In the genomic region with DNA sequence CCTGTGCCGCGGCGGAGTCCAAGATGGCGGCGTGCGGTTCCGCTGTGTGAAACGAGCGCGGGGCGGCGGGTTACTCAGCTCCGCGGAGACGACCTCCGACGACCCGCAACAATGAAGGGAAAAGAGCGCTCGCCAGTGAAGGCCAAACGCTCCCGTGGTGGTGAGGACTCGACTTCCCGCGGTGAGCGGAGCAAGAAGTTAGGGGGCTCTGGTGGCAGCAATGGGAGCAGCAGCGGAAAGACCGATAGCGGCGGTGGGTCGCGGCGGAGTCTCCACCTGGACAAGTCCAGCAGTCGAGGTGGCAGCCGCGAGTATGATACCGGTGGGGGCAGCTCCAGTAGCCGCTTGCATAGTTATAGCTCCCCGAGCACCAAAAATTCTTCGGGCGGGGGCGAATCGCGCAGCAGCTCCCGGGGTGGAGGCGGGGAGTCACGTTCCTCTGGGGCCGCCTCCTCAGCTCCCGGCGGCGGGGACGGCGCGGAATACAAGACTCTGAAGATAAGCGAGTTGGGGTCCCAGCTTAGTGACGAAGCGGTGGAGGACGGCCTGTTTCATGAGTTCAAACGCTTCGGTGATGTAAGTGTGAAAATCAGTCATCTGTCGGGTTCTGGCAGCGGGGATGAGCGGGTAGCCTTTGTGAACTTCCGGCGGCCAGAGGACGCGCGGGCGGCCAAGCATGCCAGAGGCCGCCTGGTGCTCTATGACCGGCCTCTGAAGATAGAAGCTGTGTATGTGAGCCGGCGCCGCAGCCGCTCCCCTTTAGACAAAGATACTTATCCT, we compare ENCODE assay signal across 9 cellular contexts. TPM values are rescaled to one million over a fixed set of nuclear protein-coding genes. Genes with fewer than 3 reads are reported as not detected.
DNase-seq lines count a peak whose midpoint lies in the region; ATAC-seq and TF ChIP-seq lines count a peak whose summit lies in the region.
"Had no signal": no experiment of that assay in that cellular context is flagged by ENCODE, and none has a peak within 500 bp of the region (broad histone marks: within the 10 kb centered on the region; RNA-seq: fewer than 3 reads in every experiment).

No MANE protein-coding gene starts in this region.

- TF ChIP-seq EP300 in gastroesophageal sphincter (IDR thresholded peaks at IDR 0.05), result no peak

- H3K36me3 Mint-ChIP-seq in activated T-helper 2 cell treated with anti-CD3 and anti-CD28 coated beads, Interferon-gamma antibody, Interleukin-2, Interleukin-4, amounts not matched to agents 10 μg/mL and 5 μg/mL and 100 μg/mL, durations not matched to agents 14 hours and 24 hours and 36 hours (ENCODE audit: low read depth), result peaks cover 49% of the 10 kb centered on the region

- peaks cover 56% of the 10 kb centered on the region for H3K4me1 Mint-ChIP-seq in activated T-helper 2 cell treated with anti-CD3 and anti-CD28 coated beads, Interferon-gamma antibody, Interleukin-2, Interleukin-4, amounts not matched to agents 10 μg/mL and 5 μg/mL and 100 μg/mL, durations not matched to agents 14 hours and 24 hours and 36 hours (ENCODE audit: low read depth)

- H3K79me2 ChIP-seq in parathyroid adenoma, result peaks cover 10% of the 10 kb centered on the region

- TF ChIP-seq POLR2A in gastroesophageal sphincter (IDR thresholded peaks at IDR 0.05) (peak; percentile 70 to 78), vagina (IDR thresholded peaks at IDR 0.05) (peak in 1 of 2 donors; percentile 79)

- no peak overlapping the region for H3K4me3 Mint-ChIP-seq in activated T-helper 2 cell treated with anti-CD3 and anti-CD28 coated beads, Interferon-gamma antibody, Interleukin-2, Interleukin-4, amounts not matched to agents 10 μg/mL and 5 μg/mL and 100 μg/mL, durations not matched to agents 14 hours and 24 hours and 36 hours (ENCODE audit: low read depth)
- H3K4me3 Mint-ChIP-seq: T-helper 1 cell treated with Interleukin-12 subunit alpha and Interleukin-12 subunit beta and Interleukin-4 antibody, amounts not matched to agents 30 μg/mL and 1 μg/mL, for 36 hours had no signal

- H3K27me3 ChIP-seq in BJ (ENCODE audit: control insufficient read depth, insufficient read depth, low read length) (no peaks in the 10 kb centered on the region), gastroesophageal sphincter (no peaks in the 10 kb centered on the region), parathyroid adenoma (ENCODE audit: control insufficient read depth, insufficient read depth, low read length) (no peaks in the 10 kb centered on the region), vagina (no peaks in the 10 kb centered on the region)

- no peak overlapping the region for H3K27ac Mint-ChIP-seq in activated T-helper 2 cell treated with anti-CD3 and anti-CD28 coated beads, Interferon-gamma antibody, Interleukin-2, Interleukin-4, amounts not matched to agents 10 μg/mL and 5 μg/mL and 100 μg/mL, durations not matched to agents 14 hours and 24 hours and 36 hours
- H3K27ac Mint-ChIP-seq: T-helper 1 cell treated with Interleukin-12 subunit alpha and Interleukin-12 subunit beta and Interleukin-4 antibody, amounts not matched to agents 30 μg/mL and 1 μg/mL, for 36 hours had no signal

- no peaks in the 10 kb centered on the region for H3K9me3 Mint-ChIP-seq in activated T-helper 2 cell treated with anti-CD3 and anti-CD28 coated beads, Interferon-gamma antibody, Interleukin-2, Interleukin-4, amounts not matched to agents 10 μg/mL and 5 μg/mL and 100 μg/mL, durations not matched to agents 14 hours and 24 hours and 36 hours
- H3K9me3 Mint-ChIP-seq: T-helper 1 cell treated with Interleukin-12 subunit alpha and Interleukin-12 subunit beta and Interleukin-4 antibody, amounts not matched to agents 30 μg/mL and 1 μg/mL, for 36 hours had no signal

- H3K9me3 ChIP-seq in gastroesophageal sphincter (no peaks in the 10 kb centered on the region), parathyroid adenoma (ENCODE audit: control insufficient read depth, low read length) (no peaks in the 10 kb centered on the region), vagina (no peaks in the 10 kb centered on the region)

- peak overlapping the region; percentile 86 for H3K4me2 ChIP-seq in parathyroid adenoma (ENCODE audit: low read length)

- DNase-seq in BJ (ENCODE audit: low read depth) (no peak), NCI-H69 (lab: John Stamatoyannopoulos, UW) (peak; percentile 50), vagina (ENCODE audit: extremely low spot score in 2 of 2) (no peak)
- DNase-seq in activated T-helper 2 cell treated with anti-CD3 and anti-CD28 coated beads, Interferon-gamma antibody, Interleukin-2, Interleukin-4, amounts not matched to agents 10 μg/mL and 5 μg/mL and 100 μg/mL, durations not matched to agents 14 hours and 24 hours and 36 hours (ENCODE audit: low spot score), result peak; percentile 46

- peaks cover 6% of the 10 kb centered on the region; the same call in 1 of the 2 replicates for H3K36me3 ChIP-seq in BJ (ENCODE audit: control insufficient read depth, insufficient read depth, low read length)
- H3K36me3 ChIP-seq in gastroesophageal sphincter, result peaks cover 0 to 28% of the 10 kb centered on the region in 2 donors
- no peaks in the 10 kb centered on the region for H3K36me3 ChIP-seq in parathyroid adenoma (ENCODE audit: control insufficient read depth, insufficient read depth, low read length)
- H3K36me3 ChIP-seq in vagina, result peaks cover 0 to 19% of the 10 kb centered on the region in 2 donors

- H3K27ac ChIP-seq in gastroesophageal sphincter, result peak overlapping the region; percentile 64 to 99 (median 94)
- H3K27ac ChIP-seq in parathyroid adenoma, result peak overlapping the region; percentile 85
- H3K27ac ChIP-seq in vagina, result peak overlapping the region; percentile 79

- WGBS in gastroesophageal sphincter (ENCODE audit: low coverage in 1 of 2), 2 donors, result 0 to 2% methylated on average over 17 to 25 of the region's 75 CpGs

- ATAC-seq in GM19452 (IDR thresholded peaks at IDR 0.05; ENCODE audit: unreplicated experiment) (peak; percentile 1), gastroesophageal sphincter (no peak), GM21825 (IDR thresholded peaks at IDR 0.05; ENCODE audit: unreplicated experiment) (no peak)

- peak overlapping the region; percentile 96 for H3K4me3 ChIP-seq in BJ (ENCODE audit: low read depth, low read length)
- H3K4me3 ChIP-seq in gastroesophageal sphincter, result peak overlapping the region; percentile 59 to 80
- peak overlapping the region; percentile 97 for H3K4me3 ChIP-seq in parathyroid adenoma (ENCODE audit: low read depth, low read length)
- peak overlapping the region; percentile 67 to 84 for H3K4me3 ChIP-seq in vagina

- peaks cover 4 to 58% (median 24%) of the 10 kb centered on the region in 3 donors for H3K4me1 ChIP-seq in gastroesophageal sphincter
- H3K4me1 ChIP-seq in parathyroid adenoma, result peaks cover 13% of the 10 kb centered on the region
- H3K4me1 ChIP-seq in vagina, result peaks cover 59% of the 10 kb centered on the region

- intact Hi-C loops in activated T-helper 2 cell treated with anti-CD3 and anti-CD28 coated beads, Interferon-gamma antibody, Interleukin-2, Interleukin-4, amounts not matched to agents 10 μg/mL and 5 μg/mL and 100 μg/mL, durations not matched to agents 14 hours and 24 hours and 36 hours (cut with micrococcal nuclease), result loop anchor here (1.0 to 5.0 kb wide), 6 partner anchors 103 to 913 kb away; a partner anchor contains a TSS
- intact Hi-C loops in vagina (cut with DNase I), result loop anchor here (5.0 kb wide), 1 partner anchor 68 kb away; a partner anchor contains a TSS

- H3K9ac ChIP-seq in parathyroid adenoma, result no peak overlapping the region

- POLR2A ChIA-PET in BJ (lab: Charles Lee), result interaction anchor here (0.5 to 1.2 kb wide), 5 partner anchors 10 to 166 kb away, joined by 3 to 21 read pairs (median 3); a partner anchor contains a TSS

- peak; percentile 77 for TF ChIP-seq CTCF in BJ (IDR thresholded peaks at IDR 0.05; ENCODE audit: insufficient read depth, low read depth, low read length)
- peak; percentile 14 to 87 (median 70) for TF ChIP-seq CTCF in gastroesophageal sphincter (IDR thresholded peaks at IDR 0.05)
- TF ChIP-seq CTCF in parathyroid adenoma (IDR thresholded peaks at IDR 0.05), result no peak
- peak in 2 of 3 experiments; percentile 2 to 52 for TF ChIP-seq CTCF in vagina (IDR thresholded peaks at IDR 0.05)

- peak overlapping the region; percentile 82 for H2AFZ ChIP-seq in parathyroid adenoma

- CTCF ChIA-PET in BJ (lab: Yijun Ruan, JAX), result interaction anchor here (0.9 to 9.6 kb wide), 19 partner anchors 10 to 284 kb away, joined by 3 to 77 read pairs (median 5); a partner anchor contains a TSS

- H3K27me3 Mint-ChIP-seq in activated T-helper 2 cell treated with anti-CD3 and anti-CD28 coated beads, Interferon-gamma antibody, Interleukin-2, Interleukin-4, amounts not matched to agents 10 μg/mL and 5 μg/mL and 100 μg/mL, durations not matched to agents 14 hours and 24 hours and 36 hours (ENCODE audit: low read depth), result no peaks in the 10 kb centered on the region

RNA-seq across cellular contexts. Expression of a gene that starts 0.4 kb away (rescaled TPM):
- 9.7 and 10.2 TPM in 2 replicates for polyA plus RNA-seq in BJ (2011; rRNA removed)
- polyA minus RNA-seq in BJ (2011; rRNA and poly(A)+ RNA removed), result 37.2 and 56.9 TPM in 2 replicates
- total RNA-seq in activated T-helper 2 cell treated with anti-CD3 and anti-CD28 coated beads, Interferon-gamma antibody, Interleukin-2, Interleukin-4, amounts not matched to agents 10 μg/mL and 5 μg/mL and 100 μg/mL, durations not matched to agents 14 hours and 24 hours and 36 hours, result 55.5 TPM in 2 replicates
- total RNA-seq in gastroesophageal sphincter (10 to 100 TPM; 16.7 to 36.9 (median 30.2) TPM), vagina (36.6 TPM)

RNA-seq across cellular contexts. Expression of a gene that starts 51.2 kb away (rescaled TPM):
- polyA plus RNA-seq in BJ (2011; rRNA removed), result 20.8 and 49.4 TPM in 2 replicates
- 23.9 and 26.9 TPM in 2 replicates for polyA minus RNA-seq in BJ (2011; rRNA and poly(A)+ RNA removed)
- 0.23 and 0.73 TPM in 2 replicates for total RNA-seq in activated T-helper 2 cell treated with anti-CD3 and anti-CD28 coated beads, Interferon-gamma antibody, Interleukin-2, Interleukin-4, amounts not matched to agents 10 μg/mL and 5 μg/mL and 100 μg/mL, durations not matched to agents 14 hours and 24 hours and 36 hours
- total RNA-seq in gastroesophageal sphincter (10 to 100 TPM; 10.5 to 16.9 (median 15.2) TPM), vagina (6.4 TPM)

Comparison
In these comparisons a context has a peak if more than half of its experiments do, and no peak if none do; other contexts are left out.
1. DNase-seq: peak in NCI-H69 (single experiment) and activated T-helper 2 cell treated with anti-CD3 and anti-CD28 coated beads, Interferon-gamma antibody, Interleukin-2, Interleukin-4, amounts not matched to agents 10 μg/mL and 5 μg/mL and 100 μg/mL, durations not matched to agents 14 hours and 24 hours and 36 hours (single experiment); none in BJ (single experiment) and vagina (0 of 2).
2. Peak in every context shown above with its lines, with median percentiles within 50 percentile points of each other: H3K4me3 ChIP-seq and H3K27ac ChIP-seq.